In the genomic region with DNA sequence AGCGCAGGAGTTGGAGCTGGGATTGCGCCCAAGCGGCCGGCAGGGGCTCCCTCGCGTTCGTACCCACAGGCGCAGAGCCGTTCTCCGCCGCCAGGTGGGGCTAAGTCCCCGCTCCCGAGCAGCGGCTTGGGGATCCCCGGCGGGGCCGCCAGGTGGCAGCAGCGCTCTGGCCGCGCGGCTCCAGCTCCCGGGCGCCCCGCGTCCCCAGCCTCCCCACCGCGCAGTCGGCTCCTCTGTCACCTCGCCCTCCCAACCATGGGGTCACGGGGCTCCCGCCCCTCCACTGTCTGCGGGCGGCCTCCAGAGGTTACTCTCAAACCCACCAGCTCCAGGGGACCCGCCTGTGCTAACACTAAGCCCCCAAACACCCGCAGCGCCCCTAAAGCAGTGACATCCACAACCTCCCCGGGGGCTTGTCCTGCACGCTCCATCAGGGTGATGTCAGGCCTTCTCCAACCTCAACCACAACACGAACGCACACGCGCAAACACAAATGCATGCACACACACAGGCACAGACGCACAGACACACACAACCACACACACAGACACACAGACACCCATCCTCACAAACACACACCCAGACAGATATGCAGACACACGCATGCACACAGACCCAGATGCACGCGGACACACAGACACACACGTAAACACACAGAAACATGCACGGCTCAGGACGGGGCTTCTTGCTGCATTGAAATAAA, we compare ENCODE assay signal across 1 cellular context.
A peak's percentile ranks its signal among the peaks of the same experiment; 100 is the strongest.
TF ChIP-seq lines count a peak whose summit lies in the region.

No MANE protein-coding gene starts in this region.

TF ChIP-seq in K562, 482 proteins besides CTCF, POLR2A, EP300 and RAD21 (continued from another document and continues in another):
- TF ChIP-seq, protein P1, sequence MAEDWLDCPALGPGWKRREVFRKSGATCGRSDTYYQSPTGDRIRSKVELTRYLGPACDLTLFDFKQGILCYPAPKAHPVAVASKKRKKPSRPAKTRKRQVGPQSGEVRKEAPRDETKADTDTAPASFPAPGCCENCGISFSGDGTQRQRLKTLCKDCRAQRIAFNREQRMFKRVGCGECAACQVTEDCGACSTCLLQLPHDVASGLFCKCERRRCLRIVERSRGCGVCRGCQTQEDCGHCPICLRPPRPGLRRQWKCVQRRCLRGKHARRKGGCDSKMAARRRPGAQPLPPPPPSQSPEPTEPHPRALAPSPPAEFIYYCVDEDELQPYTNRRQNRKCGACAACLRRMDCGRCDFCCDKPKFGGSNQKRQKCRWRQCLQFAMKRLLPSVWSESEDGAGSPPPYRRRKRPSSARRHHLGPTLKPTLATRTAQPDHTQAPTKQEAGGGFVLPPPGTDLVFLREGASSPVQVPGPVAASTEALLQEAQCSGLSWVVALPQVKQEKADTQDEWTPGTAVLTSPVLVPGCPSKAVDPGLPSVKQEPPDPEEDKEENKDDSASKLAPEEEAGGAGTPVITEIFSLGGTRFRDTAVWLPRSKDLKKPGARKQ (CRISPR knock-in tag; IDR thresholded peaks at IDR 0.05): no peak
- no peak for TF ChIP-seq IRF2 (CRISPR knock-in tag; IDR thresholded peaks at IDR 0.05)
- TF ChIP-seq, protein P2, sequence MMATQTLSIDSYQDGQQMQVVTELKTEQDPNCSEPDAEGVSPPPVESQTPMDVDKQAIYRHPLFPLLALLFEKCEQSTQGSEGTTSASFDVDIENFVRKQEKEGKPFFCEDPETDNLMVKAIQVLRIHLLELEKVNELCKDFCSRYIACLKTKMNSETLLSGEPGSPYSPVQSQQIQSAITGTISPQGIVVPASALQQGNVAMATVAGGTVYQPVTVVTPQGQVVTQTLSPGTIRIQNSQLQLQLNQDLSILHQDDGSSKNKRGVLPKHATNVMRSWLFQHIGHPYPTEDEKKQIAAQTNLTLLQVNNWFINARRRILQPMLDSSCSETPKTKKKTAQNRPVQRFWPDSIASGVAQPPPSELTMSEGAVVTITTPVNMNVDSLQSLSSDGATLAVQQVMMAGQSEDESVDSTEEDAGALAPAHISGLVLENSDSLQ (IDR thresholded peaks at IDR 0.05): no peak
- TF ChIP-seq TARDBP (IDR thresholded peaks at IDR 0.05): 0 out of 2 replicates have a peak, but pooled peaks have one; percentile 23
- TF ChIP-seq ZNF197 (CRISPR knock-in tag; IDR thresholded peaks at IDR 0.05; ENCODE audit: low read depth): no peak
- no peak for TF ChIP-seq GABPA (tag; conservative IDR thresholded peaks at IDR 0.05; ENCODE audit: low read depth)
- TF ChIP-seq, protein P3, sequence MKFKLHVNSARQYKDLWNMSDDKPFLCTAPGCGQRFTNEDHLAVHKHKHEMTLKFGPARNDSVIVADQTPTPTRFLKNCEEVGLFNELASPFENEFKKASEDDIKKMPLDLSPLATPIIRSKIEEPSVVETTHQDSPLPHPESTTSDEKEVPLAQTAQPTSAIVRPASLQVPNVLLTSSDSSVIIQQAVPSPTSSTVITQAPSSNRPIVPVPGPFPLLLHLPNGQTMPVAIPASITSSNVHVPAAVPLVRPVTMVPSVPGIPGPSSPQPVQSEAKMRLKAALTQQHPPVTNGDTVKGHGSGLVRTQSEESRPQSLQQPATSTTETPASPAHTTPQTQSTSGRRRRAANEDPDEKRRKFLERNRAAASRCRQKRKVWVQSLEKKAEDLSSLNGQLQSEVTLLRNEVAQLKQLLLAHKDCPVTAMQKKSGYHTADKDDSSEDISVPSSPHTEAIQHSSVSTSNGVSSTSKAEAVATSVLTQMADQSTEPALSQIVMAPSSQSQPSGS (CRISPR knock-in tag; IDR thresholded peaks at IDR 0.05): no peak
- TF ChIP-seq, protein P4, sequence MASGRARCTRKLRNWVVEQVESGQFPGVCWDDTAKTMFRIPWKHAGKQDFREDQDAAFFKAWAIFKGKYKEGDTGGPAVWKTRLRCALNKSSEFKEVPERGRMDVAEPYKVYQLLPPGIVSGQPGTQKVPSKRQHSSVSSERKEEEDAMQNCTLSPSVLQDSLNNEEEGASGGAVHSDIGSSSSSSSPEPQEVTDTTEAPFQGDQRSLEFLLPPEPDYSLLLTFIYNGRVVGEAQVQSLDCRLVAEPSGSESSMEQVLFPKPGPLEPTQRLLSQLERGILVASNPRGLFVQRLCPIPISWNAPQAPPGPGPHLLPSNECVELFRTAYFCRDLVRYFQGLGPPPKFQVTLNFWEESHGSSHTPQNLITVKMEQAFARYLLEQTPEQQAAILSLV (tag; IDR thresholded peaks at IDR 0.05): no peak
- TF ChIP-seq, protein P5, sequence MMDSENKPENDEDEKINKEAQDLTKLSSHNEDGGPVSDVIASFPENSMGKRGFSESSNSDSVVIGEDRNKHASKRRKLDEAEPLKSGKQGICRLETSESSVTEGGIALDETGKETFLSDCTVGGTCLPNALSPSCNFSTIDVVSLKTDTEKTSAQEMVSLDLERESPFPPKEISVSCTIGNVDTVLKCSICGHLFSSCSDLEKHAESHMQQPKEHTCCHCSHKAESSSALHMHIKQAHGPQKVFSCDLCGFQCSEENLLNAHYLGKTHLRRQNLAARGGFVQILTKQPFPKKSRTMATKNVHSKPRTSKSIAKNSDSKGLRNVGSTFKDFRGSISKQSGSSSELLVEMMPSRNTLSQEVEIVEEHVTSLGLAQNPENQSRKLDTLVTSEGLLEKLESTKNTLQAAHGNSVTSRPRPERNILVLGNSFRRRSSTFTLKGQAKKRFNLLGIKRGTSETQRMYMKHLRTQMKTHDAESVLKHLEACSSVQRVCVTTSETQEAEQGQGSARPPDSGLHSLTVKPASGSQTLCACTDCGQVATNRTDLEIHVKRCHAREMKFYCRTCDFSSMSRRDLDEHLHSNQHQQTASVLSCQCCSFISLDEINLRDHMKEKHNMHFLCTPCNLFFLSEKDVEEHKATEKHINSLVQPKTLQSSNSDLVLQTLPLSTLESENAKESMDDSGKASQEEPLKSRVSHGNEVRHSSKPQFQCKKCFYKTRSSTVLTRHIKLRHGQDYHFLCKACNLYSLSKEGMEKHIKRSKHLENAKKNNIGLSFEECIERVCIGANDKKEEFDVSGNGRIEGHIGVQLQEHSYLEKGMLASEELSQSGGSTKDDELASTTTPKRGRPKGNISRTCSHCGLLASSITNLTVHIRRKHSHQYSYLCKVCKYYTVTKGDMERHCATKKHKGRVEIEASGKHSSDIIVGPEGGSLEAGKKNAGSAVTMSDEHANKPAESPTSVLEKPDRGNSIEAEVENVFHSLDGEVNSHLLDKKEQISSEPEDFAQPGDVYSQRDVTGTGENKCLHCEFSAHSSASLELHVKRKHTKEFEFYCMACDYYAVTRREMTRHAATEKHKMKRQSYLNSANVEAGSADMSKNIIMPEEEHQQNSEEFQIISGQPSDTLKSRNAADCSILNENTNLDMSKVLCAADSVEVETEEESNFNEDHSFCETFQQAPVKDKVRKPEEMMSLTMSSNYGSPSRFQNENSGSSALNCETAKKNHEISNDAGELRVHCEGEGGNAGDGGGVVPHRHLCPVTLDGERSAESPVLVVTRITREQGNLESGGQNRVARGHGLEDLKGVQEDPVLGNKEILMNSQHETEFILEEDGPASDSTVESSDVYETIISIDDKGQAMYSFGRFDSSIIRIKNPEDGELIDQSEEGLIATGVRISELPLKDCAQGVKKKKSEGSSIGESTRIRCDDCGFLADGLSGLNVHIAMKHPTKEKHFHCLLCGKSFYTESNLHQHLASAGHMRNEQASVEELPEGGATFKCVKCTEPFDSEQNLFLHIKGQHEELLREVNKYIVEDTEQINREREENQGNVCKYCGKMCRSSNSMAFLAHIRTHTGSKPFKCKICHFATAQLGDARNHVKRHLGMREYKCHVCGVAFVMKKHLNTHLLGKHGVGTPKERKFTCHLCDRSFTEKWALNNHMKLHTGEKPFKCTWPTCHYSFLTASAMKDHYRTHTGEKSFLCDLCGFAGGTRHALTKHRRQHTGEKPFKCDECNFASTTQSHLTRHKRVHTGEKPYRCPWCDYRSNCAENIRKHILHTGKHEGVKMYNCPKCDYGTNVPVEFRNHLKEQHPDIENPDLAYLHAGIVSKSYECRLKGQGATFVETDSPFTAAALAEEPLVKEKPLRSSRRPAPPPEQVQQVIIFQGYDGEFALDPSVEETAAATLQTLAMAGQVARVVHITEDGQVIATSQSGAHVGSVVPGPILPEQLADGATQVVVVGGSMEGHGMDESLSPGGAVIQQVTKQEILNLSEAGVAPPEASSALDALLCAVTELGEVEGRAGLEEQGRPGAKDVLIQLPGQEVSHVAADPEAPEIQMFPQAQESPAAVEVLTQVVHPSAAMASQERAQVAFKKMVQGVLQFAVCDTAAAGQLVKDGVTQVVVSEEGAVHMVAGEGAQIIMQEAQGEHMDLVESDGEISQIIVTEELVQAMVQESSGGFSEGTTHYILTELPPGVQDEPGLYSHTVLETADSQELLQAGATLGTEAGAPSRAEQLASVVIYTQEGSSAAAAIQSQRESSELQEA (IDR thresholded peaks at IDR 0.05; ENCODE audit: low read depth): no peak
- no peak for TF ChIP-seq WHSC1 (IDR thresholded peaks at IDR 0.05; ENCODE audit: low read length)
- no peak for TF ChIP-seq TAF7 (tag; IDR thresholded peaks at IDR 0.05)
- TF ChIP-seq KHSRP (IDR thresholded peaks at IDR 0.05): no peak
- TF ChIP-seq, protein P6, sequence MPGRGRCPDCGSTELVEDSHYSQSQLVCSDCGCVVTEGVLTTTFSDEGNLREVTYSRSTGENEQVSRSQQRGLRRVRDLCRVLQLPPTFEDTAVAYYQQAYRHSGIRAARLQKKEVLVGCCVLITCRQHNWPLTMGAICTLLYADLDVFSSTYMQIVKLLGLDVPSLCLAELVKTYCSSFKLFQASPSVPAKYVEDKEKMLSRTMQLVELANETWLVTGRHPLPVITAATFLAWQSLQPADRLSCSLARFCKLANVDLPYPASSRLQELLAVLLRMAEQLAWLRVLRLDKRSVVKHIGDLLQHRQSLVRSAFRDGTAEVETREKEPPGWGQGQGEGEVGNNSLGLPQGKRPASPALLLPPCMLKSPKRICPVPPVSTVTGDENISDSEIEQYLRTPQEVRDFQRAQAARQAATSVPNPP (IDR thresholded peaks at IDR 0.05; ENCODE audit: borderline replicate concordance, insufficient read depth, insufficient read length): no peak
- TF ChIP-seq NUFIP1 (IDR thresholded peaks at IDR 0.05; ENCODE audit: partially characterized antibody): no peak
- TF ChIP-seq ZNF780A (CRISPR knock-in tag; IDR thresholded peaks at IDR 0.05): no peak
- TF ChIP-seq ZNF347 (CRISPR knock-in tag; IDR thresholded peaks at IDR 0.05; ENCODE audit: low read depth): no peak
- TF ChIP-seq SREBF1 (IDR thresholded peaks at IDR 0.05; ENCODE audit: borderline replicate concordance, low read depth, low read length): 0 out of 2 replicates have a peak, but pooled peaks have one; percentile 33
- TF ChIP-seq, protein P7, sequence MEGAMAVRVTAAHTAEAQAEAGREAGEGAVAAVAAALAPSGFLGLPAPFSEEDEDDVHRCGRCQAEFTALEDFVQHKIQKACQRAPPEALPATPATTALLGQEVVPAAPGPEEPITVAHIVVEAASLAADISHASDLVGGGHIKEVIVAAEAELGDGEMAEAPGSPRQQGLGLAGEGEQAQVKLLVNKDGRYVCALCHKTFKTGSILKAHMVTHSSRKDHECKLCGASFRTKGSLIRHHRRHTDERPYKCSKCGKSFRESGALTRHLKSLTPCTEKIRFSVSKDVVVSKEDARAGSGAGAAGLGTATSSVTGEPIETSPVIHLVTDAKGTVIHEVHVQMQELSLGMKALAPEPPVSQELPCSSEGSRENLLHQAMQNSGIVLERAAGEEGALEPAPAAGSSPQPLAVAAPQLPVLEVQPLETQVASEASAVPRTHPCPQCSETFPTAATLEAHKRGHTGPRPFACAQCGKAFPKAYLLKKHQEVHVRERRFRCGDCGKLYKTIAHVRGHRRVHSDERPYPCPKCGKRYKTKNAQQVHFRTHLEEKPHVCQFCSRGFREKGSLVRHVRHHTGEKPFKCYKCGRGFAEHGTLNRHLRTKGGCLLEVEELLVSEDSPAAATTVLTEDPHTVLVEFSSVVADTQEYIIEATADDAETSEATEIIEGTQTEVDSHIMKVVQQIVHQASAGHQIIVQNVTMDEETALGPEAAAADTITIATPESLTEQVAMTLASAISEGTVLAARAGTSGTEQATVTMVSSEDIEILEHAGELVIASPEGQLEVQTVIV (CRISPR knock-in tag; IDR thresholded peaks at IDR 0.05; ENCODE audit: borderline replicate concordance): no peak
- no peak for TF ChIP-seq ZNF41 (CRISPR knock-in tag; conservative IDR thresholded peaks at IDR 0.05)
- TF ChIP-seq ZKSCAN1 (IDR thresholded peaks at IDR 0.05; ENCODE audit: low read depth, low read length): peak; percentile 34; the same call in 1 of the 2 replicates
- no peak for TF ChIP-seq MED1 (CRISPR knock-in tag; IDR thresholded peaks at IDR 0.05; ENCODE audit: borderline replicate concordance)
- TF ChIP-seq ZNF239 (CRISPR knock-in tag; IDR thresholded peaks at IDR 0.05): no peak
- TF ChIP-seq, protein P8, sequence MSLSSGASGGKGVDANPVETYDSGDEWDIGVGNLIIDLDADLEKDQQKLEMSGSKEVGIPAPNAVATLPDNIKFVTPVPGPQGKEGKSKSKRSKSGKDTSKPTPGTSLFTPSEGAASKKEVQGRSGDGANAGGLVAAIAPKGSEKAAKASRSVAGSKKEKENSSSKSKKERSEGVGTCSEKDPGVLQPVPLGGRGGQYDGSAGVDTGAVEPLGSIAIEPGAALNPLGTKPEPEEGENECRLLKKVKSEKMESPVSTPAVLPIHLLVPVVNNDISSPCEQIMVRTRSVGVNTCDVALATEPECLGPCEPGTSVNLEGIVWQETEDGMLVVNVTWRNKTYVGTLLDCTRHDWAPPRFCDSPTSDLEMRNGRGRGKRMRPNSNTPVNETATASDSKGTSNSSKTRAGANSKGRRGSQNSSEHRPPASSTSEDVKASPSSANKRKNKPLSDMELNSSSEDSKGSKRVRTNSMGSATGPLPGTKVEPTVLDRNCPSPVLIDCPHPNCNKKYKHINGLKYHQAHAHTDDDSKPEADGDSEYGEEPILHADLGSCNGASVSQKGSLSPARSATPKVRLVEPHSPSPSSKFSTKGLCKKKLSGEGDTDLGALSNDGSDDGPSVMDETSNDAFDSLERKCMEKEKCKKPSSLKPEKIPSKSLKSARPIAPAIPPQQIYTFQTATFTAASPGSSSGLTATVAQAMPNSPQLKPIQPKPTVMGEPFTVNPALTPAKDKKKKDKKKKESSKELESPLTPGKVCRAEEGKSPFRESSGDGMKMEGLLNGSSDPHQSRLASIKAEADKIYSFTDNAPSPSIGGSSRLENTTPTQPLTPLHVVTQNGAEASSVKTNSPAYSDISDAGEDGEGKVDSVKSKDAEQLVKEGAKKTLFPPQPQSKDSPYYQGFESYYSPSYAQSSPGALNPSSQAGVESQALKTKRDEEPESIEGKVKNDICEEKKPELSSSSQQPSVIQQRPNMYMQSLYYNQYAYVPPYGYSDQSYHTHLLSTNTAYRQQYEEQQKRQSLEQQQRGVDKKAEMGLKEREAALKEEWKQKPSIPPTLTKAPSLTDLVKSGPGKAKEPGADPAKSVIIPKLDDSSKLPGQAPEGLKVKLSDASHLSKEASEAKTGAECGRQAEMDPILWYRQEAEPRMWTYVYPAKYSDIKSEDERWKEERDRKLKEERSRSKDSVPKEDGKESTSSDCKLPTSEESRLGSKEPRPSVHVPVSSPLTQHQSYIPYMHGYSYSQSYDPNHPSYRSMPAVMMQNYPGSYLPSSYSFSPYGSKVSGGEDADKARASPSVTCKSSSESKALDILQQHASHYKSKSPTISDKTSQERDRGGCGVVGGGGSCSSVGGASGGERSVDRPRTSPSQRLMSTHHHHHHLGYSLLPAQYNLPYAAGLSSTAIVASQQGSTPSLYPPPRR (CRISPR knock-in tag; IDR thresholded peaks at IDR 0.05; ENCODE audit: borderline replicate concordance): no peak
- TF ChIP-seq CHD4 (IDR thresholded peaks at IDR 0.05; ENCODE audit: insufficient read depth, insufficient replicate concordance, low read depth, low read length, poor library complexity, severe bottlenecking): no peak
- no peak for TF ChIP-seq SRSF9 (IDR thresholded peaks at IDR 0.05; ENCODE audit: borderline replicate concordance, low read depth, low read length)
- TF ChIP-seq, protein P9, sequence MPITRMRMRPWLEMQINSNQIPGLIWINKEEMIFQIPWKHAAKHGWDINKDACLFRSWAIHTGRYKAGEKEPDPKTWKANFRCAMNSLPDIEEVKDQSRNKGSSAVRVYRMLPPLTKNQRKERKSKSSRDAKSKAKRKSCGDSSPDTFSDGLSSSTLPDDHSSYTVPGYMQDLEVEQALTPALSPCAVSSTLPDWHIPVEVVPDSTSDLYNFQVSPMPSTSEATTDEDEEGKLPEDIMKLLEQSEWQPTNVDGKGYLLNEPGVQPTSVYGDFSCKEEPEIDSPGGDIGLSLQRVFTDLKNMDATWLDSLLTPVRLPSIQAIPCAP (CRISPR knock-in tag; IDR thresholded peaks at IDR 0.05; ENCODE audit: borderline replicate concordance): no peak
